21 cellular contexts compared by ENCODE assay signal in the genomic region with DNA sequence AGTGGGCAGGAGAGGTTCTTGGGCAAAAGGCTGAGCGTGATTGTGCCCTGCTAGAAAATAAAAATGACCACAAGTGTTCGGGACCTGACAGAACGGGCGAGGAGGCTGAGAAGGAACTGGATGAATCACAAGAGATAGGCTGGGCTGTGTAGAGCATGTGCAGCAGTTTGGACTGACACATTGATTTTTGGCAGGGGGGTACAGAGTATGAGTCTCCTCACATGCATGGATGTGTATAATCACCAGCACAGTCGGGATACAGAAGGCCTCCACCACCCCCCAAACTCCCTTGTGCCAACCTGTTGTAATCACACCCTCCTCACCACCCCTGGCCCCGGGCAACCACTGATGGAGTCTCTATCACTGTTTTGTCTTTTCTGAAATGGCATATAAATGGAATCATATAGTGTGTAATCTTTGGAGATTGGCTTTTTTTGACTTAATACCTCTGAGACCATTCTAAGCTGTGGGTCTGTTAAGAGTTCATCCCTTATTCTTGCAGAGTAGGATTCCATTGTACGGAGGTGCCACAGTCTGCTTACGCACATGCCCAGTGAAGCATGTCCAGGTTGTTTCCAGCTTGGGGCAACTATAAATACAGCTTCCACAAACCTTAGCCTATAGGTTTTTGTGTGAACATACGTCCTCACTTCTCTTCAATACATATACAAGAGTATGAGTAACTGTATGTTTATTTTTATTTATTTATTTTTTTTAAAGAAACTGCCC.
DNase-seq lines count a peak whose midpoint lies in the region; ATAC-seq and TF ChIP-seq lines count a peak whose summit lies in the region.
"Had no signal": no experiment of that assay in that cellular context is flagged by ENCODE, and none has a peak within 500 bp of the region (broad histone marks: within the 10 kb centered on the region; RNA-seq: fewer than 3 reads in every experiment).

No MANE protein-coding gene starts in this region.

- peaks cover 5% of the 10 kb centered on the region for H3K9me3 Mint-ChIP-seq in activated T-cell treated with anti-CD3 and anti-CD28 coated beads, Interleukin-2, amount 50 U/mL, for 24 hours
- H3K9me3 Mint-ChIP-seq in activated B cell treated with CpG ODN at 0.5 μM for 24 hours = no peaks in the 10 kb centered on the region
- H3K9me3 Mint-ChIP-seq: CD14-positive monocyte, natural killer cell had no signal

- no peak for TF ChIP-seq POLR2A in stomach (IDR thresholded peaks at IDR 0.05)

- TF ChIP-seq EP300 in stomach (IDR thresholded peaks at IDR 0.05) = no peak

- H3K9me3 ChIP-seq in hepatocyte (ENCODE audit: low read depth) (no peaks in the 10 kb centered on the region), stomach (no peaks in the 10 kb centered on the region)
- H3K9me3 ChIP-seq: esophagus squamous epithelium, prostate gland, upper lobe of left lung had no signal

- no peak overlapping the region for H3K4me3 ChIP-seq in hepatocyte
- H3K4me3 ChIP-seq in stomach = no peak overlapping the region
- H3K4me3 ChIP-seq: esophagus squamous epithelium, GM23248, prostate gland, smooth muscle cell, upper lobe of left lung had no signal

- POLR2A ChIA-PET in activated B cell treated with CpG ODN at 0.5 μM for 24 hours (lab: Charles Lee) = interaction anchor here (0.6 to 5.4 kb wide), 5 partner anchors 13 to 437 kb away, joined by 3 to 49 read pairs (median 4); no protein-coding TSS in a partner anchor

- H3K36me3 Mint-ChIP-seq in activated T-cell treated with anti-CD3 and anti-CD28 coated beads, Interleukin-2, amount 50 U/mL, for 24 hours (ENCODE audit: low read depth) = peaks cover 59% of the 10 kb centered on the region
- H3K36me3 Mint-ChIP-seq in activated B cell treated with CpG ODN at 0.5 μM for 24 hours (ENCODE audit: low read depth) = peaks cover 38% of the 10 kb centered on the region
- H3K36me3 Mint-ChIP-seq: natural killer cell had no signal

- H3K36me3 ChIP-seq in hepatocyte (replicated peaks; ENCODE audit: insufficient read depth, low read depth) = no peaks in the 10 kb centered on the region
- H3K36me3 ChIP-seq in stomach = no peaks in the 10 kb centered on the region
- H3K36me3 ChIP-seq: esophagus squamous epithelium, prostate gland, upper lobe of left lung had no signal

- no peaks in the 10 kb centered on the region for H3K27me3 ChIP-seq in hepatocyte
- no peaks in the 10 kb centered on the region for H3K27me3 ChIP-seq in stomach
- H3K27me3 ChIP-seq: esophagus squamous epithelium, upper lobe of left lung had no signal

- 84% methylated on average over 9 of the region's 9 CpGs for WGBS in hepatocyte (ENCODE audit: low lambda C conversion rate, missing lambda C conversion rate)
- WGBS in stomach, 5 donors = 71 to 81% (median 75%) methylated on average over 9 of the region's 9 CpGs

- H3K27me3 Mint-ChIP-seq in activated T-cell treated with anti-CD3 and anti-CD28 coated beads, Interleukin-2, amount 50 U/mL, for 24 hours = no peaks in the 10 kb centered on the region
- no peaks in the 10 kb centered on the region for H3K27me3 Mint-ChIP-seq in activated B cell treated with CpG ODN at 0.5 μM for 24 hours

- H3K27ac ChIP-seq in hepatocyte = peak overlapping the region; percentile 91
- peak overlapping the region; percentile 6 to 80 (median 46) for H3K27ac ChIP-seq in stomach
- H3K27ac ChIP-seq: GM23248, prostate gland, upper lobe of left lung had no signal

- H3K9me2 ChIP-seq in hepatocyte (replicated peaks; ENCODE audit: insufficient read depth) = no peaks in the 10 kb centered on the region

- intact Hi-C loops in activated B cell treated with CpG ODN at 0.5 μM for 24 hours (cut with micrococcal nuclease) = loop anchor here (10.0 kb wide), 1 partner anchor 590 kb away; no protein-coding TSS in a partner anchor
- intact Hi-C loops in stomach (cut with DNase I; ENCODE audit: low total_unique reads) = no loop called here

- H2AFZ ChIP-seq in hepatocyte = no peak overlapping the region
- H2AFZ ChIP-seq: GM23248 had no signal

- H3K4me2 ChIP-seq in hepatocyte = no peak overlapping the region
- H3K4me2 ChIP-seq: smooth muscle cell had no signal

- no peak for DNase-seq in activated T-cell treated with anti-CD3 and anti-CD28 coated beads, Interleukin-2, amount 50 U/mL, for 24 hours
- no peak for DNase-seq in activated T-cell treated with anti-CD3 and anti-CD28 coated beads, Interleukin-2, amount 50 U/mL, for 1 hour
- DNase-seq in activated B cell treated with CpG ODN at 0.5 μM for 24 hours = no peak
- no peak for DNase-seq in hepatocyte (ENCODE audit: low spot score)
- DNase-seq in stomach = no peak
- DNase-seq: activated effector memory CD4-positive, alpha-beta T cell treated with anti-CD3 and anti-CD28 coated beads, Interleukin-2, amount 50 U/mL, for 16 hours; dermis blood vessel endothelial cell; DMS79 treated with DMSO at 0.1 percent for 48 hours; esophagus squamous epithelium; GM23248; Kasumi-1; natural killer cell; NCI-H774; upper lobe of left lung had no signal

- no peak overlapping the region for H3K4me3 Mint-ChIP-seq in activated T-cell treated with anti-CD3 and anti-CD28 coated beads, Interleukin-2, amount 50 U/mL, for 24 hours
- H3K4me3 Mint-ChIP-seq in activated B cell treated with CpG ODN at 0.5 μM for 24 hours = no peak overlapping the region
- H3K4me3 Mint-ChIP-seq: CD14-positive monocyte, natural killer cell had no signal

- peak overlapping the region; percentile 69 for H3K27ac Mint-ChIP-seq in activated T-cell treated with anti-CD3 and anti-CD28 coated beads, Interleukin-2, amount 50 U/mL, for 24 hours
- H3K27ac Mint-ChIP-seq in activated B cell treated with CpG ODN at 0.5 μM for 24 hours = peak overlapping the region; percentile 72
- H3K27ac Mint-ChIP-seq: natural killer cell had no signal

- ATAC-seq in activated B cell treated with CpG ODN at 0.5 μM for 24 hours (ENCODE audit: low read depth) (peak; percentile 56), HG03354 (IDR thresholded peaks at IDR 0.05; ENCODE audit: poor library complexity, severe bottlenecking, unreplicated experiment) (no peak), HG03025 (IDR thresholded peaks at IDR 0.05; ENCODE audit: low FRiP score, unreplicated experiment) (no peak), HG02798 (IDR thresholded peaks at IDR 0.05; ENCODE audit: poor library complexity, unreplicated experiment) (no peak)
- ATAC-seq: natural killer cell, Panc1 had no signal

- no peak for TF ChIP-seq CTCF in activated B cell treated with CpG ODN at 0.5 μM for 24 hours (IDR thresholded peaks at IDR 0.05)
- TF ChIP-seq CTCF in hepatocyte (IDR thresholded peaks at IDR 0.05; ENCODE audit: poor library complexity) = no peak
- TF ChIP-seq CTCF in stomach (IDR thresholded peaks at IDR 0.05) = no peak

- peaks cover 52% of the 10 kb centered on the region for H3K79me2 ChIP-seq in hepatocyte

- H3K4me1 ChIP-seq in hepatocyte (ENCODE audit: insufficient read depth) (peaks cover 7% of the 10 kb centered on the region), stomach (peaks cover 4 to 40% (median 21%) of the 10 kb centered on the region in 4 donors)
- H3K4me1 ChIP-seq: prostate gland, upper lobe of left lung had no signal

- CTCF ChIA-PET in activated B cell treated with CpG ODN at 0.5 μM for 24 hours (lab: Charles Lee) = no interaction called here

- H4K20me1 ChIP-seq in hepatocyte (ENCODE audit: insufficient read depth, poor library complexity, severe bottlenecking) = no peaks in the 10 kb centered on the region

- H3K4me1 Mint-ChIP-seq in activated T-cell treated with anti-CD3 and anti-CD28 coated beads, Interleukin-2, amount 50 U/mL, for 24 hours (ENCODE audit: low read depth) = peaks cover 66% of the 10 kb centered on the region
- peaks cover 40% of the 10 kb centered on the region for H3K4me1 Mint-ChIP-seq in activated B cell treated with CpG ODN at 0.5 μM for 24 hours
- H3K4me1 Mint-ChIP-seq: CD14-positive monocyte had no signal
